In the genomic region with DNA sequence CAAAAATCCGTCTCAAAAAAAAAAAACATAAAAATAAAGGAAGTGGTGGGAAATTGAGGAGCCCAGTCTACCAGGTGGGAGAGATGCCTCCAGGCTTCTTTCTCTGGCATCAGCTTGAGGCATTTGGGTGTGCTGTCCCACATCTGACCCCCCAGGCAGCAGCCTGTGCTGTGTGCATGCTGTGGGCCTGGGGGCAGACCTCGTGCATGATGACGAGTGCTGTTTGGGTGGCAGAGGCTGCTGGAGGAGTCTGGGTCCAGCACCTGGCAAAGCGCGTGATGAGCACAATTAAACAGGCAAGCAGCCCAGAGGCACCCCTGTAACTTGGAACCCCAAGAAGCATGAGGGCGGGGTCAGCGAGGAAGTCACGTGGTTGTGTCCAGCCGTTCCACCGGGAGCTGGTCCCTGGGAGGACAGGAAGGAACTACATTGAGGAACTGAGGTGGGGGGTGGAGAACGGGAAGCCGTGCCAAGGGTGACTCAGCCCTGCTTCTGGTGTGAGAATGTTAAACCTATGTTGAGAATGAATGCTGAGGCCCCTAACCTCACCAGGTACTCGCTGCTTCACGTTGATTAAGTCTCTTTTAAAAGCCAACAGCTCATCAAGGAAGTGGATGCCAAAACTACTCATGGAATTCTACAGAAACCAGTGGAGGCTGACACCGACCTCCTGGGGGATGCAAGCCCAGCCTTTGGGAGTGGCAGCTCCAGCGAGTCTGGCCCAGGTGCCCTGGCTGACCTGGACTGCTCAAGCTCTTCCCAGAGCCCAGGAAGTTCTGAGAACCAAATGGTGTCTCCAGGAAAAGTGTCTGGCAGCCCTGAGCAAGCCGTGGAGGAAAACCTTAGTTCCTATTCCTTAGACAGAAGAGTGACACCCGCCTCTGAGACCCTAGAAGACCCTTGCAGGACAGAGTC, we compare ENCODE assay signal across 9 cellular contexts. TPM values are rescaled to one million over a fixed set of nuclear protein-coding genes. Genes with fewer than 3 reads are reported as not detected.
A peak's percentile ranks its signal among the peaks of the same experiment; 100 is the strongest.
DNase-seq lines count a peak whose midpoint lies in the region; TF ChIP-seq lines count a peak whose summit lies in the region.
"Had no signal": no experiment of that assay in that cellular context is flagged by ENCODE, and none has a peak within 500 bp of the region (broad histone marks: within the 10 kb centered on the region; RNA-seq: fewer than 3 reads in every experiment).

No MANE protein-coding gene starts in this region.

- TF ChIP-seq POLR2A in sigmoid colon (IDR thresholded peaks at IDR 0.05), result no peak
- no peak for TF ChIP-seq POLR2A in testis (IDR thresholded peaks at IDR 0.05)

- TF ChIP-seq CTCF in fibroblast of mammary gland (conservative IDR thresholded peaks at IDR 0.05; ENCODE audit: control insufficient read depth, insufficient read depth, low read depth, low read length), result no peak
- no peak for TF ChIP-seq CTCF in sigmoid colon (IDR thresholded peaks at IDR 0.05)
- TF ChIP-seq CTCF in testis (IDR thresholded peaks at IDR 0.05), result no peak

- peaks cover 0 to 14% (median 6%) of the 10 kb centered on the region in 4 donors for H3K4me1 ChIP-seq in sigmoid colon
- H3K4me1 ChIP-seq in testis, result peaks cover 8% of the 10 kb centered on the region

- H3K27ac ChIP-seq in sigmoid colon (peak overlapping the region in 3 of 4 donors; percentile 25 to 47 (median 47)), testis (no peak overlapping the region)

- no peak for TF ChIP-seq EP300 in sigmoid colon (IDR thresholded peaks at IDR 0.05)

- intact Hi-C loops in sigmoid colon (cut with DNase I) (loop anchor here (10.0 kb wide), 1 partner anchor 83 kb away; no protein-coding TSS in a partner anchor), testis (cut with DNase I; ENCODE audit: low total_unique reads) (loop anchor here (5.0 kb wide), 1 partner anchor 35 kb away; no protein-coding TSS in a partner anchor)

- H3K36me3 ChIP-seq in H7 (replicated peaks; ENCODE audit: control insufficient read depth, insufficient read depth, low read length), result peaks cover 62% of the 10 kb centered on the region
- H3K36me3 ChIP-seq in sigmoid colon, result peaks cover 0 to 42% (median 8%) of the 10 kb centered on the region in 4 donors
- H3K36me3 ChIP-seq in testis (ENCODE audit: low read depth, missing control alignments), result no peaks in the 10 kb centered on the region

- H3K4me3 ChIP-seq in H7 (ENCODE audit: insufficient read depth, low read depth, low read length), result no peak overlapping the region
- no peak overlapping the region for H3K4me3 ChIP-seq in fibroblast of mammary gland (ENCODE audit: control insufficient read depth, low read depth, low read length)
- H3K4me3 ChIP-seq in sigmoid colon, result no peak overlapping the region
- no peak overlapping the region for H3K4me3 ChIP-seq in testis

- WGBS in sigmoid colon, 2 donors, result 70 to 72% methylated on average over 18 of the region's 18 CpGs
- WGBS in testis, 2 donors, result 66 to 81% methylated on average over 18 of the region's 18 CpGs

- DNase-seq in H7 (peak; percentile 21), SKM-1 (lab: John Stamatoyannopoulos, UW; ENCODE audit: unreplicated experiment) (peak; percentile 70), fibroblast of mammary gland (ENCODE audit: low read depth) (peak; percentile 77), sigmoid colon (no peak), testis (no peak), NCI-H2227 treated with DMSO at 0.1 percent for 48 hours (lab: John Stamatoyannopoulos, UW) (no peak), cerebellar cortex (ENCODE audit: low spot score) (no peak), DMS53 (lab: John Stamatoyannopoulos, UW) (no peak)
- DNase-seq: stimulated activated CD4-positive, alpha-beta T cell treated with anti-CD3 and anti-CD28 coated beads, Interleukin-12 subunit alpha, Interleukin-12 subunit beta, amount 100 ng/mL, for 4 hours had no signal

- H3K9me3 ChIP-seq in sigmoid colon, result no peaks in the 10 kb centered on the region
- H3K9me3 ChIP-seq in testis, result no peaks in the 10 kb centered on the region

- no peaks in the 10 kb centered on the region for H3K27me3 ChIP-seq in H7 (ENCODE audit: control insufficient read depth, insufficient read depth, low read length)
- no peaks in the 10 kb centered on the region for H3K27me3 ChIP-seq in sigmoid colon
- H3K27me3 ChIP-seq in testis, result no peaks in the 10 kb centered on the region

RNA-seq across cellular contexts. Expression of a gene that starts 6.1 kb away (rescaled TPM):
- total RNA-seq in H7 (2014; rRNA removed; shearing (Covaris generic)), result 54.0 and 69.0 TPM in 2 replicates
- total RNA-seq in sigmoid colon, result 10 to 100 TPM in 1 of 4 donors, 1 to 10 TPM in 3; 4.3 to 13.0 (median 6.9) TPM
- 10 to 100 TPM in 2 of 3 donors, 1 to 10 TPM in 1; 4.8 to 55.9 (median 11.8) TPM for polyA plus RNA-seq in sigmoid colon
- 100 to 1,000 TPM in 1 of 2 donors, 10 to 100 TPM in 1; 82.9 to 112 TPM for total RNA-seq in testis
- polyA plus RNA-seq in testis (ENCODE audit: insufficient read depth, low read depth, low replicate concordance), result 158 TPM

RNA-seq across cellular contexts. Expression of a gene that starts 6.3 kb away (rescaled TPM):
- 69.7 and 86.0 TPM in 2 replicates for total RNA-seq in H7 (2014; rRNA removed; shearing (Covaris generic))
- total RNA-seq in sigmoid colon (10 to 100 TPM; 40.6 to 51.4 (median 49.2) TPM), testis (10 to 100 TPM; 76.1 to 76.4 TPM)
- polyA plus RNA-seq in sigmoid colon (10 to 100 TPM; 16.9 to 42.4 (median 18.6) TPM), testis (ENCODE audit: insufficient read depth, low read depth, low replicate concordance) (34.0 TPM)

RNA-seq across cellular contexts. Expression of a gene that starts 15.3 kb away (rescaled TPM):
- 75.3 and 82.2 TPM in 2 replicates for total RNA-seq in H7 (2014; rRNA removed; shearing (Covaris generic))
- total RNA-seq in sigmoid colon (10 to 100 TPM; 32.3 to 48.9 (median 40.2) TPM), testis (100 to 1,000 TPM; 137 to 173 TPM)
- polyA plus RNA-seq in sigmoid colon (10 to 100 TPM; 34.0 to 36.0 (median 35.8) TPM), testis (ENCODE audit: insufficient read depth, low read depth, low replicate concordance) (118 TPM)

RNA-seq across cellular contexts. Expression of a gene that starts 43.3 kb away (rescaled TPM):
- 7.4 and 24.5 TPM in 2 replicates for total RNA-seq in H7 (2014; rRNA removed; shearing (Covaris generic))
- total RNA-seq in sigmoid colon (1 to 10 TPM in 3 of 4 donors, under 1 TPM in 1; 0.82 to 4.1 (median 1.7) TPM), testis (10 to 100 TPM; 41.3 to 60.8 TPM)
- polyA plus RNA-seq in sigmoid colon (1 to 10 TPM in 2 of 3 donors, under 1 TPM in 1; 0.23 to 1.8 (median 1.4) TPM), testis (ENCODE audit: insufficient read depth, low read depth, low replicate concordance) (24.2 TPM)

Comparison
In these comparisons a context has a peak if more than half of its experiments do, and no peak if none do; other contexts are left out.
1. DNase-seq: peak in H7 (single experiment), SKM-1 (single experiment) and fibroblast of mammary gland (single experiment); none in sigmoid colon (single experiment), testis (single experiment), NCI-H2227 treated with DMSO at 0.1 percent for 48 hours (single experiment), cerebellar cortex (single experiment) and DMS53 (single experiment).
2. H3K27ac ChIP-seq: peak in sigmoid colon (3 of 4); none in testis (0 of 2).